20 cellular contexts compared by ENCODE assay signal in the genomic region with DNA sequence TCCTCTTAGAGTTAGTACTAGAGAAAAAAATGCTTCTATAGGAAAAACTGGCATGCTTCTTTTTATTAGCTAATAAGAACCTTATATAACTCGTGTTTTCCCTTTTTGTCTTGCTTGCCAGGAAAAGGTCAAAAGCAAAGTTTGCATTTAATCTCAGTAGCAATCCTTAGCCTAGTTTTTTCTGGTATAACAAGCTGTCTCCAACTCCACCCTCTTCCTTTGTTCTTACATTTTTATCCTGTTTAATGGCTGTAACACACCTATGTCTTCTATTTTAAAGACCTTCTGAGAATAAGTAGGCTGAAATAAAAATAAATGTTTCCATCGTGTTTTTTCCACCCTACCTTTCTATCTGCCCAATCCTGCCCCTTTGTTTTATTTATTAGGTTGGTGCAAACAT.
DNase-seq lines count a peak whose midpoint lies in the region; ATAC-seq, FAIRE-seq and TF ChIP-seq lines count a peak whose summit lies in the region.
"Had no signal": no experiment of that assay in that cellular context is flagged by ENCODE, and none has a peak within 500 bp of the region (broad histone marks: within the 10 kb centered on the region; RNA-seq: fewer than 3 reads in every experiment).

No MANE protein-coding gene starts in this region.

- peaks cover 28% of the 10 kb centered on the region for H3K36me3 Mint-ChIP-seq in mesothelial cell of epicardium
- H3K36me3 Mint-ChIP-seq: IgD-negative memory B cell had no signal

- ATAC-seq in esophagus mucosa (peak; percentile 69), HG02798 (IDR thresholded peaks at IDR 0.05; ENCODE audit: poor library complexity, unreplicated experiment) (no peak), GM18868 (IDR thresholded peaks at IDR 0.05; ENCODE audit: unreplicated experiment) (no peak)
- ATAC-seq: A549, HepG2 had no signal

- FAIRE-seq in small intestine (lab: Jason Lieb, UNC), result no peak
- FAIRE-seq: A549, D721Med, G401.6, GM12892, GM18507, HepG2 had no signal

- TF ChIP-seq CTCF in mesothelial cell of epicardium (IDR thresholded peaks at IDR 0.05; ENCODE audit: unreplicated experiment), result no peak

- H3K9me3 ChIP-seq in small intestine (ENCODE audit: control insufficient read depth, low read depth), result no peaks in the 10 kb centered on the region
- H3K9me3 ChIP-seq: A549, Caco-2, HAP-1 had no signal

- WGBS in small intestine, 3 donors, result 10 to 40% (median 26%) methylated on average over 2 of the region's 2 CpGs

- no peaks in the 10 kb centered on the region for H3K27me3 Mint-ChIP-seq in mesothelial cell of epicardium (ENCODE audit: low read depth)

- peak overlapping the region in 1 of 2 donors; percentile 44 for H3K27ac ChIP-seq in small intestine (ENCODE audit: low read depth in 1 of 2, low read length in 1 of 2)
- H3K27ac ChIP-seq: 22Rv1, A549, C4-2B had no signal

- H3K27me3 ChIP-seq in small intestine (ENCODE audit: control insufficient read depth in 2 of 2, insufficient read depth in 2 of 2, low read length in 2 of 2), result no peaks in the 10 kb centered on the region

- H3K9me3 Mint-ChIP-seq in mesothelial cell of epicardium, result peaks cover 5% of the 10 kb centered on the region
- H3K9me3 Mint-ChIP-seq: CD4-positive, alpha-beta T cell; IgD-negative memory B cell had no signal

- peaks cover 83% of the 10 kb centered on the region for H3K4me1 Mint-ChIP-seq in mesothelial cell of epicardium
- H3K4me1 Mint-ChIP-seq: IgD-negative memory B cell had no signal

- no peak overlapping the region for H3K4me3 ChIP-seq in small intestine (ENCODE audit: low read depth in 1 of 2, low read length in 2 of 2)
- H3K4me3 ChIP-seq: A549, HAP-1 had no signal

- H3K4me3 Mint-ChIP-seq in mesothelial cell of epicardium, result no peak overlapping the region
- H3K4me3 Mint-ChIP-seq: CD4-positive, alpha-beta T cell; IgD-negative memory B cell had no signal

- DNase-seq in HT-29 (ENCODE audit: low spot score) (peak; percentile 24), mesothelial cell of epicardium (ENCODE audit: low spot score in 2 of 2, unreplicated experiment in 2 of 2) (no peak), small intestine (peak; percentile 22), NCI-H748 (lab: John Stamatoyannopoulos, UW; ENCODE audit: unreplicated experiment) (no peak)
- DNase-seq: AML-193; Caco-2; CD4-positive, alpha-beta T cell had no signal

- peak overlapping the region; percentile 84 for H3K27ac Mint-ChIP-seq in mesothelial cell of epicardium
- H3K27ac Mint-ChIP-seq: CD4-positive, alpha-beta T cell; IgD-negative memory B cell had no signal

- H3K4me1 ChIP-seq in small intestine (ENCODE audit: control insufficient read depth in 2 of 2, insufficient read depth in 1 of 2, low read depth in 1 of 2, low read length in 1 of 2), result peaks cover 0 to 7% of the 10 kb centered on the region in 2 donors
- H3K4me1 ChIP-seq: A549 had no signal

- H3K36me3 ChIP-seq in small intestine (ENCODE audit: control insufficient read depth in 2 of 2, insufficient read depth in 2 of 2, low read length in 2 of 2), result no peaks in the 10 kb centered on the region
- H3K36me3 ChIP-seq: HAP-1 had no signal

Comparison
In these comparisons a context has a peak if more than half of its experiments do, and no peak if none do; other contexts are left out.
1. DNase-seq: peak in HT-29 (single experiment) and small intestine (single experiment); none in mesothelial cell of epicardium (0 of 2) and NCI-H748 (single experiment).